8 cellular contexts compared by ENCODE assay signal in genomic region chr12:127083028-127083949, GRCh38.
DNase-seq lines count a peak whose midpoint lies in the region; ATAC-seq, FAIRE-seq and TF ChIP-seq lines count a peak whose summit lies in the region.

No MANE protein-coding gene starts in this region.

- no peak for TF ChIP-seq POLR2A in Peyer's patch (IDR thresholded peaks at IDR 0.05)
- TF ChIP-seq POLR2A in transverse colon (IDR thresholded peaks at IDR 0.05) = no peak

- H3K36me3 ChIP-seq in H7 (replicated peaks; ENCODE audit: control insufficient read depth, insufficient read depth, low read length) (no peaks in the 10 kb centered on the region), KMS-11 (ENCODE audit: insufficient read depth) (no peaks in the 10 kb centered on the region), Peyer's patch (no peaks in the 10 kb centered on the region), lower lobe of right lung (no peaks in the 10 kb centered on the region), transverse colon (no peaks in the 10 kb centered on the region)

- 17 to 22% methylated on average over 5 to 6 of the region's 6 CpGs for WGBS in transverse colon (ENCODE audit: low coverage in 1 of 2), 2 donors

- ATAC-seq in Right ventricle myocardium inferior = peak; percentile 62
- ATAC-seq in lower lobe of right lung = peak; percentile 75 to 92

- in situ Hi-C loops in transverse colon (cut with MboI; ENCODE audit: low pct_ligation_motif_present in 1 of 4, low pct_unique_long_range_greater_than_20kb in 1 of 4, low sequenced_read_pairs in 3 of 4) = no loop called here

- peaks cover 12% of the 10 kb centered on the region for H3K4me1 ChIP-seq in KMS-11 (ENCODE audit: low read depth, poor library complexity, severe bottlenecking)
- no peaks in the 10 kb centered on the region for H3K4me1 ChIP-seq in Peyer's patch
- peaks cover 4% of the 10 kb centered on the region for H3K4me1 ChIP-seq in lower lobe of right lung
- peaks cover 0 to 11% (median 0%) of the 10 kb centered on the region in 4 donors for H3K4me1 ChIP-seq in transverse colon

- FAIRE-seq in colon (lab: Jason Lieb, UNC) = peak; percentile 33

- no peak for TF ChIP-seq EP300 in transverse colon (IDR thresholded peaks at IDR 0.05; ENCODE audit: low read depth)

- H3K4me3 ChIP-seq in H7 (ENCODE audit: insufficient read depth, low read depth, low read length) (no peak overlapping the region), KMS-11 (IDR thresholded peaks at IDR 0.05; ENCODE audit: insufficient read depth, low read depth, low read length) (no peak overlapping the region), Peyer's patch (peak overlapping the region; percentile 12 to 45 (median 19)), lower lobe of right lung (peak overlapping the region; percentile 41), transverse colon (peak overlapping the region in 2 of 4 donors; percentile 21 to 35)

- no peaks in the 10 kb centered on the region for H3K79me2 ChIP-seq in KMS-11 (ENCODE audit: insufficient read depth, low read depth)

- DNase-seq in Right ventricle myocardium inferior (ENCODE audit: missing footprints) (no peak), cardiac septum (ENCODE audit: low spot score) (no peak), H7 (peak; percentile 27), Peyer's patch (peak in 1 of 3 donors; percentile 47), lower lobe of right lung (no peak), transverse colon (no peak)

- no peaks in the 10 kb centered on the region for H4K20me1 ChIP-seq in KMS-11 (ENCODE audit: insufficient read depth)

- intact Hi-C loops in Right ventricle myocardium inferior (cut with DNase I) (no loop called here), cardiac septum (cut with DNase I) (no loop called here), lower lobe of right lung (cut with DNase I) (no loop called here), transverse colon (cut with DNase I; ENCODE audit: low total_unique reads) (no loop called here)

- H3K9me3 ChIP-seq in Peyer's patch = no peaks in the 10 kb centered on the region
- no peaks in the 10 kb centered on the region for H3K9me3 ChIP-seq in lower lobe of right lung
- H3K9me3 ChIP-seq in transverse colon = no peaks in the 10 kb centered on the region

- TF ChIP-seq CTCF in KMS-11 (conservative IDR thresholded peaks at IDR 0.05; ENCODE audit: low read depth, low read length) (no peak), Peyer's patch (IDR thresholded peaks at IDR 0.05) (no peak), lower lobe of right lung (IDR thresholded peaks at IDR 0.05) (no peak), transverse colon (IDR thresholded peaks at IDR 0.05) (no peak)

- H3K27me3 ChIP-seq in H7 (ENCODE audit: control insufficient read depth, insufficient read depth, low read length) = no peaks in the 10 kb centered on the region
- H3K27me3 ChIP-seq in KMS-11 (ENCODE audit: insufficient read depth, low read depth) = no peaks in the 10 kb centered on the region
- no peaks in the 10 kb centered on the region for H3K27me3 ChIP-seq in Peyer's patch
- H3K27me3 ChIP-seq in lower lobe of right lung (ENCODE audit: low read depth) = no peaks in the 10 kb centered on the region
- no peaks in the 10 kb centered on the region for H3K27me3 ChIP-seq in transverse colon

- H3K27ac ChIP-seq in KMS-11 (peak overlapping the region; percentile 79), Peyer's patch (peak overlapping the region in 1 of 4 donors; percentile 43), lower lobe of right lung (no peak overlapping the region), transverse colon (peak overlapping the region in 3 of 4 donors; percentile 23 to 52 (median 47))

- peak overlapping the region; percentile 82 for H2AFZ ChIP-seq in KMS-11 (ENCODE audit: low read depth)

- H3K4me2 ChIP-seq in KMS-11 = peak overlapping the region; percentile 57

- peak overlapping the region; percentile 66; the same call in 1 of the 2 replicates for H3K9ac ChIP-seq in KMS-11

Comparison
In these comparisons a context has a peak if more than half of its experiments do, and no peak if none do; other contexts are left out.
1. H3K4me3 ChIP-seq: peak in Peyer's patch (4 of 4) and lower lobe of right lung (single experiment); none in H7 (single experiment) and KMS-11 (single experiment).